Comparison of ENCODE assay signal across 17 cellular contexts in the genomic region with DNA sequence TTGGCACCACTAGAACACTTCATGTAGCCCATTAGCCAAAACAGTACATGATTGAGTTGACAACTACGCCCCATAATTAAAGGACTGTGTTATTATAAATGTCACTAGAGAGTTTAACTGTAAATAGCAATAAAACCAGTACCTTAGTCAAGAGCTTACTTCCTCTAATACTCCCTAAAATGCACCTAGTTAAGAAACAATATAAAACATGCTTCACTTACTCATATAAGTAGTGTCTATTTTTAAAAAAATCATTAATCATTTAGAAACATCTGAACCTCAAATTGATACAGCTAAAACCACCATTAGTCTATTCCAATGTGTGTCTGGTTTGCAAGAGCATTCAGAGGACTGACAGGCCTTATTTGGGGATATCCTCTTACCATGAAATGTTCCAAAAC. TPM values are rescaled to one million over a fixed set of nuclear protein-coding genes. Genes with fewer than 3 reads are reported as not detected.
DNase-seq lines count a peak whose midpoint lies in the region; ATAC-seq lines count a peak whose summit lies in the region.
"Had no signal": no experiment of that assay in that cellular context is flagged by ENCODE, and none has a peak within 500 bp of the region (broad histone marks: within the 10 kb centered on the region; RNA-seq: fewer than 3 reads in every experiment).

No MANE protein-coding gene starts in this region.

- CTCF ChIA-PET in T-cell (lab: Charles Lee) = interaction anchor here (0.5 to 3.5 kb wide), 9 partner anchors 11 to 348 kb away, joined by 3 to 20 read pairs (median 4); partner anchors contain the start of gene PTP4A2 (in 1 of the 2)

- POLR2A ChIA-PET in T-cell (lab: Charles Lee) = interaction anchor here in 1 of 2 donors (0.5 kb wide), 1 partner anchor 92 kb away, joined by 3 read pairs; no protein-coding TSS in a partner anchor

- no peaks in the 10 kb centered on the region for H3K27me3 Mint-ChIP-seq in T-cell
- H3K27me3 Mint-ChIP-seq in natural killer cell treated with Interleukin-12 subunit alpha and Interleukin-12 subunit beta and Interleukin-15 and Interleukin-18, amount 100 ng/mL, for 72 hours = no peaks in the 10 kb centered on the region
- H3K27me3 Mint-ChIP-seq: type B pancreatic cell had no signal

- peaks cover 60% of the 10 kb centered on the region for H3K36me3 Mint-ChIP-seq in T-cell
- H3K36me3 Mint-ChIP-seq in natural killer cell treated with Interleukin-12 subunit alpha and Interleukin-12 subunit beta and Interleukin-15 and Interleukin-18, amount 100 ng/mL, for 72 hours = peaks cover 50% of the 10 kb centered on the region

- ATAC-seq in HG02610 (IDR thresholded peaks at IDR 0.05; ENCODE audit: unreplicated experiment) (peak; percentile 62), T-cell (replicated peaks in 1 of 4) (no peak), HG03159 (IDR thresholded peaks at IDR 0.05; ENCODE audit: unreplicated experiment) (no peak)
- peak; percentile 82 for ATAC-seq in natural killer cell treated with Interleukin-12 subunit alpha and Interleukin-12 subunit beta and Interleukin-15 and Interleukin-18, amount 100 ng/mL, for 72 hours
- ATAC-seq: gastroesophageal sphincter, left lung had no signal

- H3K27ac Mint-ChIP-seq in T-cell = peak overlapping the region; percentile 66 to 83
- H3K27ac Mint-ChIP-seq in natural killer cell treated with Interleukin-12 subunit alpha and Interleukin-12 subunit beta and Interleukin-15 and Interleukin-18, amount 100 ng/mL, for 72 hours = peak overlapping the region; percentile 87 to 94

- no peaks in the 10 kb centered on the region for H3K9me3 Mint-ChIP-seq in T-cell
- H3K9me3 Mint-ChIP-seq in natural killer cell treated with Interleukin-12 subunit alpha and Interleukin-12 subunit beta and Interleukin-15 and Interleukin-18, amount 100 ng/mL, for 72 hours = no peaks in the 10 kb centered on the region
- H3K9me3 Mint-ChIP-seq: H9 had no signal

- H3K4me1 Mint-ChIP-seq in T-cell = peaks cover 60 to 68% (median 62%) of the 10 kb centered on the region in 3 donors
- peaks cover 47 to 61% of the 10 kb centered on the region in 2 donors for H3K4me1 Mint-ChIP-seq in natural killer cell treated with Interleukin-12 subunit alpha and Interleukin-12 subunit beta and Interleukin-15 and Interleukin-18, amount 100 ng/mL, for 72 hours (ENCODE audit: low read depth in 2 of 2)

- peak; percentile 38 for DNase-seq in NCI-H1105 treated with DMSO at 0.1 percent for 48 hours (lab: John Stamatoyannopoulos, UW)
- DNase-seq in NCI-H1105 (lab: John Stamatoyannopoulos, UW) = no peak
- no peak for DNase-seq in T-cell
- no peak for DNase-seq in natural killer cell treated with Interleukin-12 subunit alpha and Interleukin-12 subunit beta and Interleukin-15 and Interleukin-18, amount 100 ng/mL, for 72 hours (ENCODE audit: low spot score)
- no peak for DNase-seq in HT-29 (ENCODE audit: low spot score)
- no peak for DNase-seq in stimulated activated CD4-positive, alpha-beta T cell treated with anti-CD3 and anti-CD28 coated beads, Interleukin-2, amount 100 ng/mL, for 48 hours
- DNase-seq: cortex of kidney; EL; H9; left lung; MG63; NK-92 treated with Interleukin-12 subunit alpha and Interleukin-12 subunit beta, amount 100 ng/mL, for 24 hours; stimulated activated CD4-positive, alpha-beta T cell treated with anti-CD3 and anti-CD28 coated beads, Interleukin-4, amount 100 ng/mL, for 4 hours had no signal

- H3K4me3 Mint-ChIP-seq in T-cell = peak overlapping the region in 2 of 3 donors; percentile 14 to 31
- H3K4me3 Mint-ChIP-seq in natural killer cell treated with Interleukin-12 subunit alpha and Interleukin-12 subunit beta and Interleukin-15 and Interleukin-18, amount 100 ng/mL, for 72 hours = peak overlapping the region; percentile 75
- H3K4me3 Mint-ChIP-seq: H9, type B pancreatic cell had no signal

RNA-seq across cellular contexts. Expression of gene PTP4A2, which starts 25.3 kb away (rescaled TPM):
- 100 to 1,000 TPM; 187 to 341 (median 224) TPM for total RNA-seq in T-cell
- 100 to 1,000 TPM; 409 to 770 TPM for total RNA-seq in natural killer cell treated with Interleukin-12 subunit alpha and Interleukin-12 subunit beta and Interleukin-15 and Interleukin-18, amount 100 ng/mL, for 72 hours
- 198 and 218 TPM in 2 replicates for total RNA-seq in HT-29 (2014; rRNA removed; shearing (Covaris generic))

Comparison
In these comparisons a context has a peak if more than half of its experiments do, and no peak if none do; other contexts are left out.
1. ATAC-seq: peak in HG02610 (single experiment) and natural killer cell treated with Interleukin-12 subunit alpha and Interleukin-12 subunit beta and Interleukin-15 and Interleukin-18, amount 100 ng/mL, for 72 hours (2 of 2); none in T-cell (0 of 4) and HG03159 (single experiment).